In genomic region chr11:72807021-72807693, GRCh38 we compare ENCODE assay signal across 13 cellular contexts. TPM values are rescaled to one million over a fixed set of nuclear protein-coding genes. Genes with fewer than 3 reads are reported as not detected.
DNase-seq lines count a peak whose midpoint lies in the region; ATAC-seq and TF ChIP-seq lines count a peak whose summit lies in the region.
"Had no signal": no experiment of that assay in that cellular context is flagged by ENCODE, and none has a peak within 500 bp of the region (broad histone marks: within the 10 kb centered on the region; RNA-seq: fewer than 3 reads in every experiment).

No MANE protein-coding gene starts in this region.

- no peak for TF ChIP-seq CTCF in activated CD8-positive, alpha-beta T cell treated with anti-CD3 and anti-CD28 coated beads for 36 hours (IDR thresholded peaks at IDR 0.05)

- no peaks in the 10 kb centered on the region for H3K27me3 Mint-ChIP-seq in activated CD8-positive, alpha-beta T cell treated with anti-CD3 and anti-CD28 coated beads for 36 hours
- H3K27me3 Mint-ChIP-seq: central memory CD8-positive, alpha-beta T cell; naive thymus-derived CD8-positive, alpha-beta T cell had no signal

- no peaks in the 10 kb centered on the region for H3K9me3 Mint-ChIP-seq in activated CD8-positive, alpha-beta T cell treated with anti-CD3 and anti-CD28 coated beads for 36 hours
- H3K9me3 Mint-ChIP-seq: central memory CD8-positive, alpha-beta T cell had no signal

- POLR2A ChIA-PET in activated CD8-positive, alpha-beta T cell treated with anti-CD3 and anti-CD28 coated beads for 36 hours (lab: Charles Lee), result interaction anchor here (0.9 kb wide), 1 partner anchor 13 kb away, joined by 4 read pairs; the partner anchor contains the start of gene STARD10

- H3K4me1 Mint-ChIP-seq in activated CD8-positive, alpha-beta T cell treated with anti-CD3 and anti-CD28 coated beads for 36 hours (ENCODE audit: low read depth), result peaks cover 14% of the 10 kb centered on the region

- no peak overlapping the region for H3K27ac Mint-ChIP-seq in activated CD8-positive, alpha-beta T cell treated with anti-CD3 and anti-CD28 coated beads for 36 hours

- peak in 1 of 2 donors; percentile 55 for ATAC-seq in left cardiac atrium
- no peak for ATAC-seq in activated CD8-positive, alpha-beta T cell treated with anti-CD3 and anti-CD28 coated beads for 36 hours
- ATAC-seq: naive thymus-derived CD8-positive, alpha-beta T cell had no signal

- no peak overlapping the region for H3K4me3 Mint-ChIP-seq in activated CD8-positive, alpha-beta T cell treated with anti-CD3 and anti-CD28 coated beads for 36 hours
- H3K4me3 Mint-ChIP-seq: central memory CD8-positive, alpha-beta T cell; naive thymus-derived CD8-positive, alpha-beta T cell had no signal

- CTCF ChIA-PET in activated CD8-positive, alpha-beta T cell treated with anti-CD3 and anti-CD28 coated beads for 36 hours (lab: Charles Lee), result interaction anchor here (1.2 kb wide), 2 partner anchors 13 to 76 kb away, joined by 3 read pairs; partner anchors contain the start of gene STARD10

- intact Hi-C loops in left cardiac atrium (cut with DNase I), result no loop called here
- intact Hi-C loops in activated CD8-positive, alpha-beta T cell treated with anti-CD3 and anti-CD28 coated beads for 36 hours (cut with micrococcal nuclease), result no loop called here

- H3K36me3 Mint-ChIP-seq in activated CD8-positive, alpha-beta T cell treated with anti-CD3 and anti-CD28 coated beads for 36 hours (ENCODE audit: low read depth), result peaks cover 36% of the 10 kb centered on the region

- DNase-seq in GDM1 (lab: John Stamatoyannopoulos, UW), result peak; percentile 13
- DNase-seq in SIG-M5 treated with dmso at 0.1 percent for 504 hours (lab: John Stamatoyannopoulos, UW; ENCODE audit: unreplicated experiment), result peak; percentile 89
- DNase-seq in left cardiac atrium, result peak; percentile 9
- DNase-seq in renal cortical epithelial cell (ENCODE audit: low read depth), result peak; percentile 52
- DNase-seq in AG08395 (ENCODE audit: low spot score), result no peak
- DNase-seq in activated effector memory CD4-positive, alpha-beta T cell treated with anti-CD3 and anti-CD28 coated beads, Interleukin-2, amount 50 U/mL, for 16 hours, result no peak
- DNase-seq in GM19240 (ENCODE audit: insufficient read length, low spot score), result no peak
- no peak for DNase-seq in activated CD8-positive, alpha-beta T cell treated with anti-CD3 and anti-CD28 coated beads for 36 hours
- DNase-seq: DMS 273 treated with DMSO at 0.1 percent for 48 hours; naive thymus-derived CD8-positive, alpha-beta T cell; NCI-H1048; T-helper 9 cell had no signal

RNA-seq across cellular contexts. Expression of gene ATG16L2, which starts 7.1 kb away (rescaled TPM):
- total RNA-seq in left cardiac atrium, result 10 to 100 TPM; 11.9 to 16.3 TPM
- 15.3 and 16.1 TPM in 2 replicates for total RNA-seq in renal cortical epithelial cell
- total RNA-seq in activated CD8-positive, alpha-beta T cell treated with anti-CD3 and anti-CD28 coated beads for 36 hours, result 10 to 100 TPM; 70.8 to 71.4 TPM

RNA-seq across cellular contexts. Expression of gene STARD10, which starts 13.3 kb away (rescaled TPM):
- total RNA-seq in left cardiac atrium, result 10 to 100 TPM; 87.4 to 93.9 TPM
- 41.8 and 108 TPM in 2 replicates for total RNA-seq in renal cortical epithelial cell
- 1 to 10 TPM; 8.1 to 8.6 TPM for total RNA-seq in activated CD8-positive, alpha-beta T cell treated with anti-CD3 and anti-CD28 coated beads for 36 hours

RNA-seq across cellular contexts. Expression of gene ARAP1, which starts 54.9 kb away (rescaled TPM):
- 10 to 100 TPM; 60.3 to 66.9 TPM for total RNA-seq in left cardiac atrium
- total RNA-seq in renal cortical epithelial cell, result 72.9 and 140 TPM in 2 replicates
- total RNA-seq in activated CD8-positive, alpha-beta T cell treated with anti-CD3 and anti-CD28 coated beads for 36 hours, result 10 to 100 TPM; 77.7 to 91.5 TPM

Comparison
In these comparisons a context has a peak if more than half of its experiments do, and no peak if none do; other contexts are left out.
1. DNase-seq: peak in GDM1 (single experiment), SIG-M5 treated with dmso at 0.1 percent for 504 hours (single experiment), left cardiac atrium (single experiment) and renal cortical epithelial cell (single experiment); none in AG08395 (single experiment), activated effector memory CD4-positive, alpha-beta T cell treated with anti-CD3 and anti-CD28 coated beads, Interleukin-2, amount 50 U/mL, for 16 hours (single experiment), GM19240 (single experiment) and activated CD8-positive, alpha-beta T cell treated with anti-CD3 and anti-CD28 coated beads for 36 hours (single experiment).